In the genomic region with DNA sequence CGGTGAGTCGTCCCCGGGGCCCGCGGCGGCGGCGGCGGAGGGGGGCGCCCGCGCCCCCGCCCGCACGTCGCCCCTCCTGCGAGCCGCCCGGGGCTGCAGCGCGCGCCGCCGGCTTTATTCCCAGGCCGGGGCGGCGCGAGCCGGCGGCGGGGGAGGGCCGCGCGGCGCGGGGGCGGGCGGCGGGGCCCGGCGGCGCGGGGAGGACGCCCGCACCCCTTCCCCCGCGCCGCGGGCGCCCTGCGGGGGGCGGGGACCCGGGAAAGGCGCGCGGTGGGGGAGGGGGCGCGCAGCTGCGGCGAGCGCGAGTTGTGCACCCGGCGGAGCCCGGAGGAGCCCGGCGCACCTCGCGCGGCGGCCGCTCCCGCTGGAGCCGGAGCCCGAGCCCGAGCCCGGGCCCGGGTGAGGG, we compare ENCODE assay signal across 8 cellular contexts. TPM values are rescaled to one million over a fixed set of nuclear protein-coding genes. Genes with fewer than 3 reads are reported as not detected.
DNase-seq lines count a peak whose midpoint lies in the region; ATAC-seq and TF ChIP-seq lines count a peak whose summit lies in the region.

No MANE protein-coding gene starts in this region.

- peak overlapping the region; percentile 71 for H3K4me3 ChIP-seq in choroid plexus epithelial cell (ENCODE audit: low read depth, low read length)
- peak overlapping the region; percentile 61 to 64 for H3K4me3 ChIP-seq in uterus

- no peak for TF ChIP-seq POLR2A in uterus (IDR thresholded peaks at IDR 0.05)

- TF ChIP-seq CTCF in choroid plexus epithelial cell (conservative IDR thresholded peaks at IDR 0.05; ENCODE audit: low read depth, low read length): no peak
- TF ChIP-seq CTCF in mesothelial cell of epicardium (IDR thresholded peaks at IDR 0.05; ENCODE audit: unreplicated experiment): no peak
- TF ChIP-seq CTCF in uterus (IDR thresholded peaks at IDR 0.05): peak in 1 of 4 experiments; percentile 1

- H3K27ac ChIP-seq in uterus: peak overlapping the region; percentile 84 to 87

- H3K4me3 Mint-ChIP-seq in mesothelial cell of epicardium: peak overlapping the region; percentile 74

- peaks cover 22% of the 10 kb centered on the region for H3K4me1 Mint-ChIP-seq in mesothelial cell of epicardium

- no peaks in the 10 kb centered on the region for H3K9me3 Mint-ChIP-seq in mesothelial cell of epicardium

- ATAC-seq in GM21825 (IDR thresholded peaks at IDR 0.05; ENCODE audit: unreplicated experiment): peak; percentile 11

- no peaks in the 10 kb centered on the region for H3K9me3 ChIP-seq in uterus

- intact Hi-C loops in uterus (cut with DNase I; ENCODE audit: low total_unique reads): no loop called here

- H3K4me1 ChIP-seq in uterus: peaks cover 0 to 6% of the 10 kb centered on the region in 2 donors

- no peaks in the 10 kb centered on the region for H3K27me3 ChIP-seq in uterus

- H3K36me3 Mint-ChIP-seq in mesothelial cell of epicardium: peaks cover 13% of the 10 kb centered on the region

- H3K36me3 ChIP-seq in uterus: no peaks in the 10 kb centered on the region

- no peaks in the 10 kb centered on the region for H3K27me3 Mint-ChIP-seq in mesothelial cell of epicardium (ENCODE audit: low read depth)

- DNase-seq in Daoy (ENCODE audit: low read depth) (peak; percentile 36), NCI-H774 (lab: John Stamatoyannopoulos, UW) (peak; percentile 15), choroid plexus epithelial cell (ENCODE audit: low read depth) (no peak), mesothelial cell of epicardium (ENCODE audit: low spot score in 2 of 2, unreplicated experiment in 2 of 2) (no peak), uterus (peak in 1 of 2 donors; percentile 31), OCI-M2 (lab: John Stamatoyannopoulos, UW; ENCODE audit: unreplicated experiment) (no peak), iPS-NIHi7 (ENCODE audit: extremely low spot score) (no peak)

- H3K27ac Mint-ChIP-seq in mesothelial cell of epicardium: no peak overlapping the region

RNA-seq across cellular contexts. Expression of a gene that starts 0.6 kb away (rescaled TPM):
- total RNA-seq in Daoy (2014; rRNA removed; shearing (Covaris generic)): 489 and 504 TPM in 2 replicates
- total RNA-seq in mesothelial cell of epicardium: 213 to 222 TPM (median 216 TPM) in 3 replicates
- 10 to 100 TPM in 2 of 4 donors, 1 to 10 TPM in 1, under 1 TPM in 1; 0.51 to 24.4 (median 13.5) TPM for total RNA-seq in uterus

RNA-seq across cellular contexts. Expression of a gene that starts 11.5 kb away (rescaled TPM):
- 53.3 and 58.3 TPM in 2 replicates for total RNA-seq in Daoy (2014; rRNA removed; shearing (Covaris generic))
- 8.4 to 8.9 TPM (median 8.6 TPM) in 3 replicates for total RNA-seq in mesothelial cell of epicardium
- total RNA-seq in uterus: 10 to 100 TPM in 3 of 4 donors, 1 to 10 TPM in 1; 5.2 to 44.3 (median 20.0) TPM

Comparison
In these comparisons a context has a peak if more than half of its experiments do, and no peak if none do; other contexts are left out.
1. DNase-seq: peak in Daoy (single experiment) and NCI-H774 (single experiment); none in choroid plexus epithelial cell (single experiment), mesothelial cell of epicardium (0 of 2), OCI-M2 (single experiment) and iPS-NIHi7 (single experiment).